In genomic region chr22:21735198-21736083, GRCh38 we compare ENCODE assay signal across 8 cellular contexts. TPM values are rescaled to one million over a fixed set of nuclear protein-coding genes. Genes with fewer than 3 reads are reported as not detected.
DNase-seq lines count a peak whose midpoint lies in the region; ATAC-seq and TF ChIP-seq lines count a peak whose summit lies in the region.

TSS of gene YPEL1 (minus strand) at chr22:21735794. CDS start at chr22:21710744, 25,050 bp downstream.

- peak within 1 kb of the TSS; percentile 97 for H3K4me3 Mint-ChIP-seq in nephron progenitor cell

- peak; percentile 90 for DNase-seq in ELR (ENCODE audit: low read depth)
- DNase-seq in H4 (ENCODE audit: low spot score): peak; percentile 81
- DNase-seq in LoVo (ENCODE audit: low spot score): peak; percentile 81
- peak; percentile 77 to 84 for DNase-seq in SHP77 (lab: John Stamatoyannopoulos, UW)
- DNase-seq in activated gamma-delta T cell (lab: John Stamatoyannopoulos, UW): peak; percentile 98
- peak; percentile 96 for DNase-seq in fibroblast of villous mesenchyme (ENCODE audit: low read depth)
- DNase-seq in nephron progenitor cell: peak; percentile 100
- DNase-seq in stimulated activated naive CD8-positive, alpha-beta T cell treated with anti-CD3 and anti-CD28 coated beads, Interleukin-15, Interleukin-2, amounts not matched to agents 100 U/mL and 50 U/mL, for 24 hours: peak; percentile 95

- H3K36me3 Mint-ChIP-seq in nephron progenitor cell (ENCODE audit: low read depth): peaks cover 17% of the 10 kb centered on the region

- peak; percentile 94 for ATAC-seq in stimulated activated naive CD8-positive, alpha-beta T cell treated with anti-CD3 and anti-CD28 coated beads, Interleukin-15, Interleukin-2, amounts not matched to agents 100 U/mL and 50 U/mL, for 24 hours

- H3K9me3 Mint-ChIP-seq in nephron progenitor cell: no peaks in the 10 kb centered on the region

- peaks cover 48% of the 10 kb centered on the region for H3K4me1 Mint-ChIP-seq in nephron progenitor cell

- H3K27me3 Mint-ChIP-seq in nephron progenitor cell (ENCODE audit: low read depth, poor library complexity): peaks cover 18% of the 10 kb centered on the region

- TF ChIP-seq CTCF in fibroblast of villous mesenchyme (IDR thresholded peaks at IDR 0.05; ENCODE audit: insufficient read depth, low read depth, low read length): no peak
- no peak for TF ChIP-seq CTCF in nephron progenitor cell (IDR thresholded peaks at IDR 0.05)

- peak within 1 kb of the TSS; percentile 86 for H3K27ac Mint-ChIP-seq in nephron progenitor cell

- H3K4me3 ChIP-seq in fibroblast of villous mesenchyme (ENCODE audit: low read depth, low read length): peak within 1 kb of the TSS; percentile 55

RNA-seq across cellular contexts. Expression of gene YPEL1, which starts in this region (rescaled TPM):
- 0.52 and 0.64 TPM in 2 replicates for total RNA-seq in H4 (2014; rRNA removed; shearing (Covaris generic))
- under 0.01 TPM in 2 replicates for total RNA-seq in fibroblast of villous mesenchyme

Comparison
In these comparisons a context has a peak if more than half of its experiments do, and no peak if none do; other contexts are left out.
1. Peak in every context shown above with its lines: DNase-seq, ATAC-seq and H3K4me3 ChIP-seq.
2. Peak in DNase-seq in H4; RNA of the gene not detected or under 1 TPM.
3. Peak in DNase-seq and H3K4me3 ChIP-seq in fibroblast of villous mesenchyme; RNA of the gene not detected or under 1 TPM.